In the genomic region with DNA sequence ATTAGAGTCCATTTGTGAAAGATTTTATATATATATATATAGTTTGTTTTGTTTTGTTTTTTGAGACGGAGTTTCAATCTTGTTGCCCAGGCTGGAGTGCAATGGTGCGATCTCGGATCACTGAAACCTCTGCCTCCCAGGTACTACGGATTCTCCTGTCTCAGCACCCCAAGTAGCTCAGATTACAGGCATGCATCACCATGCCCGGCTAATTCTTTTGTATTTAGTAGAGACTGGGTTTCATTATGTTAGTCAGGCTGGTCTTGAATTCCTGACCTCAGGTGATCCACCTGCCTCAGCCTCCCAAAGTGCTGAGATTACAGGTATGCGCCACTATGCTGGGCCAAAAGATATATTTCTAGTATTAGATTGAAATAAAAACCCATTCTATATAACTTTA, we compare ENCODE assay signal across 33 cellular contexts.
"Had no signal": no experiment of that assay in that cellular context is flagged by ENCODE, and none has a peak within 500 bp of the region (broad histone marks: within the 10 kb centered on the region; RNA-seq: fewer than 3 reads in every experiment).

No MANE protein-coding gene starts in this region.

- H3K4me2 ChIP-seq: KMS-11 had no signal

- ATAC-seq: activated CD8-positive, alpha-beta T cell treated with anti-CD3 and anti-CD28 coated beads for 36 hours; activated T-cell treated with anti-CD3 and anti-CD28 coated beads, Interleukin-2, amount 50 U/mL, for 72 hours; activated T-helper 17 cell treated with anti-CD3 and anti-CD28 coated beads, Interleukin-2, amount 50 U/mL, for 72 hours had no signal

- DNase-seq: activated CD4-positive, alpha-beta T cell treated with anti-CD3 and anti-CD28 coated beads, Interleukin-2, amount 10 ng/mL, durations not matched to agents 24 days and 14 days; activated CD4-positive, alpha-beta T cell treated with anti-CD3 and anti-CD28 coated beads, Interleukin-2, amount 50 U/mL, for 4 hours; activated CD8-positive, alpha-beta T cell treated with anti-CD3 and anti-CD28 coated beads for 36 hours; activated effector memory CD4-positive, alpha-beta T cell treated with anti-CD3 and anti-CD28 coated beads, Interleukin-2, amount 50 U/mL, for 16 hours; activated naive CD4-positive, alpha-beta T cell treated with Interleukin-2 at 50 U/mL for 16 hours; activated naive CD8-positive, alpha-beta T cell treated with anti-CD3 and anti-CD28 coated beads, Interleukin-2, amount 10 ng/mL, durations not matched to agents 7 days and 5 days; activated T-cell treated with anti-CD3 and anti-CD28 coated beads, Interleukin-2, amount 50 U/mL, for 1 hour; activated T-cell treated with anti-CD3 and anti-CD28 coated beads, Interleukin-2, amount 50 U/mL, for 72 hours; adrenal gland; anterior cingulate cortex; central memory CD4-positive, alpha-beta T cell; MM.1S; MV-4-11; NCI-H1092; NCI-H1436 treated with DMSO at 0.1 percent for 48 hours; NCI-H1694 treated with DMSO at 0.1 percent for 48 hours; NCI-H2029 treated with DMSO at 0.1 percent for 48 hours; NCI-H2107; NCI-H2171; NCI-H510A; NCI-H526; NCI-H748 treated with DMSO at 0.1 percent for 48 hours; NK-92 treated with Interleukin-12 subunit alpha and Interleukin-12 subunit beta, amount 100 ng/mL, for 24 hours; SHP77; SJCRH30 had no signal

- H3K9ac ChIP-seq: KMS-11 had no signal

- H3K27ac Mint-ChIP-seq: activated CD4-positive, alpha-beta T cell treated with anti-CD3 and anti-CD28 coated beads, Interleukin-2, amount 10 ng/mL, durations not matched to agents 24 days and 14 days; activated CD8-positive, alpha-beta T cell treated with anti-CD3 and anti-CD28 coated beads for 36 hours; activated naive CD4-positive, alpha-beta T cell treated with anti-CD3 and anti-CD28 coated beads, Interleukin-2, amount 50 U/mL, for 24 hours; activated naive CD8-positive, alpha-beta T cell treated with anti-CD3 and anti-CD28 coated beads, Interleukin-2, amount 10 ng/mL, durations not matched to agents 7 days and 5 days; activated T-cell treated with anti-CD3 and anti-CD28 coated beads, Interleukin-2, amount 50 U/mL, for 72 hours; activated T-helper 17 cell treated with anti-CD3 and anti-CD28 coated beads, Interleukin-2, amount 50 U/mL, for 72 hours; T-helper 1 cell treated with Interleukin-12 subunit alpha and Interleukin-12 subunit beta and Interleukin-4 antibody, amounts not matched to agents 30 μg/mL and 1 μg/mL, for 36 hours; T-helper 2 cell treated with Interferon-gamma antibody and Interleukin-4, amounts not matched to agents 5 μg/mL and 100 μg/mL, for 36 hours had no signal

- FAIRE-seq: TTC549 had no signal

- H3K27me3 Mint-ChIP-seq: activated CD4-positive, alpha-beta T cell treated with anti-CD3 and anti-CD28 coated beads, Interleukin-2, amount 10 ng/mL, durations not matched to agents 24 days and 14 days; activated CD8-positive, alpha-beta T cell treated with anti-CD3 and anti-CD28 coated beads for 36 hours; activated naive CD4-positive, alpha-beta T cell treated with anti-CD3 and anti-CD28 coated beads, Interleukin-2, amount 50 U/mL, for 24 hours; activated naive CD8-positive, alpha-beta T cell treated with anti-CD3 and anti-CD28 coated beads, Interleukin-2, amount 10 ng/mL, durations not matched to agents 7 days and 5 days; activated T-helper 17 cell treated with anti-CD3 and anti-CD28 coated beads, Interleukin-2, amount 50 U/mL, for 72 hours had no signal

- H3K4me3 Mint-ChIP-seq: activated CD4-positive, alpha-beta T cell treated with anti-CD3 and anti-CD28 coated beads, Interleukin-2, amount 10 ng/mL, durations not matched to agents 24 days and 14 days; activated CD8-positive, alpha-beta T cell treated with anti-CD3 and anti-CD28 coated beads for 36 hours; activated naive CD4-positive, alpha-beta T cell treated with anti-CD3 and anti-CD28 coated beads, Interleukin-2, amount 50 U/mL, for 24 hours; activated naive CD8-positive, alpha-beta T cell treated with anti-CD3 and anti-CD28 coated beads, Interleukin-2, amount 10 ng/mL, durations not matched to agents 7 days and 5 days; activated T-cell treated with anti-CD3 and anti-CD28 coated beads, Interleukin-2, amount 50 U/mL, for 72 hours; activated T-helper 17 cell treated with anti-CD3 and anti-CD28 coated beads, Interleukin-2, amount 50 U/mL, for 72 hours; brain; T-helper 1 cell treated with Interleukin-12 subunit alpha and Interleukin-12 subunit beta and Interleukin-4 antibody, amounts not matched to agents 30 μg/mL and 1 μg/mL, for 36 hours; T-helper 2 cell treated with Interferon-gamma antibody and Interleukin-4, amounts not matched to agents 5 μg/mL and 100 μg/mL, for 36 hours had no signal

- H3K4me3 ChIP-seq: adrenal gland, SJCRH30, SK-N-MC had no signal

- H3K36me3 ChIP-seq: adrenal gland had no signal

- H3K4me1 ChIP-seq: SJCRH30 had no signal

- H3K27me3 ChIP-seq: adrenal gland, SJCRH30 had no signal

- H3K27ac ChIP-seq: adrenal gland, KMS-11, SJCRH30, SK-N-MC had no signal
